Comparison of ENCODE assay signal across 7 cellular contexts in genomic region chr4:155952546-155952945, GRCh38. TPM values are rescaled to one million over a fixed set of nuclear protein-coding genes. Genes with fewer than 3 reads are reported as not detected.
DNase-seq lines count a peak whose midpoint lies in the region; TF ChIP-seq lines count a peak whose summit lies in the region.

No MANE protein-coding gene starts in this region.

- in situ Hi-C loops in astrocyte of the cerebellum (cut with HindIII; ENCODE audit: low sequenced_read_pairs) = no loop called here

- POLR2A ChIA-PET in GM10248 (lab: Yijun Ruan, JAX) = no interaction called here

- H3K9me3 ChIP-seq in subcutaneous abdominal adipose tissue (ENCODE audit: control insufficient read depth in 5 of 5, low read length in 5 of 5) = no peaks in the 10 kb centered on the region

- DNase-seq in HT1080 (ENCODE audit: low read depth) = peak; percentile 17
- no peak for DNase-seq in astrocyte of the cerebellum (ENCODE audit: low read depth)
- peak; percentile 78 for DNase-seq in kidney tubule cell (ENCODE audit: low spot score)
- DNase-seq in GM10248 (ENCODE audit: extremely low spot score) = no peak
- no peak for DNase-seq in posterior cingulate gyrus
- DNase-seq in germinal center (ENCODE audit: low spot score) = no peak

- H3K4me3 ChIP-seq in astrocyte of the cerebellum (ENCODE audit: low read depth, low read length) (peak overlapping the region; percentile 46), subcutaneous abdominal adipose tissue (ENCODE audit: low read depth in 1 of 5, low read length in 5 of 5) (peak overlapping the region in 3 of 5 donors; percentile 1 to 82 (median 43))

- H3K27me3 ChIP-seq in subcutaneous abdominal adipose tissue (ENCODE audit: control insufficient read depth in 5 of 5, insufficient read depth in 4 of 5, low read length in 5 of 5) = no peaks in the 10 kb centered on the region

- CTCF ChIA-PET in GM10248 (lab: Yijun Ruan, JAX) = interaction anchor here (0.8 to 3.8 kb wide), 22 partner anchors 9 to 990 kb away, joined by 3 to 34 read pairs (median 4); no protein-coding TSS in a partner anchor

- peak overlapping the region in 2 of 5 donors; percentile 39 to 93 for H3K9ac ChIP-seq in subcutaneous abdominal adipose tissue (ENCODE audit: low read length in 5 of 5)

- TF ChIP-seq CTCF in astrocyte of the cerebellum (IDR thresholded peaks at IDR 0.05; ENCODE audit: low read depth, low read length, missing control alignments) (no peak), GM10248 (IDR thresholded peaks at IDR 0.05; ENCODE audit: control extremely low read depth, extremely low read depth, low read depth, missing control alignments) (no peak)

- H3K36me3 ChIP-seq in subcutaneous abdominal adipose tissue (ENCODE audit: control insufficient read depth in 5 of 5, insufficient read depth in 5 of 5, low read length in 5 of 5) = no peaks in the 10 kb centered on the region

- peaks cover 0 to 11% (median 9%) of the 10 kb centered on the region in 5 donors for H3K4me1 ChIP-seq in subcutaneous abdominal adipose tissue (ENCODE audit: control insufficient read depth in 5 of 5, insufficient read depth in 5 of 5, low read length in 5 of 5)

- peak overlapping the region; percentile 99 for H3K27ac ChIP-seq in subcutaneous abdominal adipose tissue (ENCODE audit: low read depth, low read length)

- intact Hi-C loops in posterior cingulate gyrus (cut with DNase I) = loop anchor here (5.0 to 10.0 kb wide), 3 partner anchors 140 to 548 kb away; no protein-coding TSS in a partner anchor

RNA-seq across cellular contexts. Expression of gene CTSO, which starts 1.1 kb away (rescaled TPM):
- 0.53 and 1.1 TPM in 2 replicates for total RNA-seq in HT1080 (2014; rRNA removed; shearing (Covaris generic))
- 4.2 and 4.3 TPM in 2 replicates for polyA plus RNA-seq in HT1080 (2015; cell fraction: cytosol; rRNA removed)
- 3.3 and 3.8 TPM in 2 replicates for polyA plus RNA-seq in HT1080 (2015; cell fraction: nucleus; rRNA removed)

RNA-seq across cellular contexts. Expression of gene TDO2, which starts 49.0 kb away (rescaled TPM):
- total RNA-seq in HT1080 (2014; rRNA removed; shearing (Covaris generic)) = 0.50 and 1.0 TPM in 2 replicates
- polyA plus RNA-seq in HT1080 (2015; cell fraction: cytosol; rRNA removed) = 0.43 and 1.3 TPM in 2 replicates
- polyA plus RNA-seq in HT1080 (2015; cell fraction: nucleus; rRNA removed) = 1.3 and 1.8 TPM in 2 replicates

Comparison
In these comparisons a context has a peak if more than half of its experiments do, and no peak if none do; other contexts are left out.
1. DNase-seq: peak in HT1080 (single experiment) and kidney tubule cell (single experiment); none in astrocyte of the cerebellum (single experiment), GM10248 (single experiment), posterior cingulate gyrus (0 of 10) and germinal center (single experiment).